1 cellular context compared by ENCODE assay signal in genomic region chr2:37083873-37084792, GRCh38.
TF ChIP-seq lines count a peak whose summit lies in the region.

TSS of gene GPATCH11 (plus strand) at chr2:37084518. CDS start at chr2:37088382, 3,864 bp downstream.
TSS of gene HEATR5B (minus strand) at chr2:37084372. CDS start at chr2:37083414, 958 bp downstream.

TF ChIP-seq in HepG2, 621 proteins besides CTCF, POLR2A, EP300 and RAD21 (continued from another document):
- TF ChIP-seq ETV5 (CRISPR knock-in tag; IDR thresholded peaks at IDR 0.05; ENCODE audit: borderline replicate concordance) (peak; percentile 65; the same call in 1 of the 2 replicates), ZFX (CRISPR knock-in tag; IDR thresholded peaks at IDR 0.05; ENCODE audit: low read depth) (peak; percentile 93), SMYD3 (CRISPR knock-in tag; IDR thresholded peaks at IDR 0.05) (no peak), HMGXB4 (CRISPR knock-in tag; IDR thresholded peaks at IDR 0.05; ENCODE audit: borderline replicate concordance in 1 of 2, low read depth in 1 of 2) (peak; percentile 67 to 77; a peak in 3 of 4 replicates), NFKBIZ (CRISPR knock-in tag; IDR thresholded peaks at IDR 0.05) (0 out of 2 replicates have a peak, but pooled peaks have one; percentile 59), ZNF451 (CRISPR knock-in tag; IDR thresholded peaks at IDR 0.05) (peak; percentile 37), PAX8 (CRISPR knock-in tag; IDR thresholded peaks at IDR 0.05; ENCODE audit: borderline replicate concordance) (peak; percentile 79; the same call in 1 of the 2 replicates), TCF12 (IDR thresholded peaks at IDR 0.05) (no peak), TCF12 (CRISPR knock-in tag; IDR thresholded peaks at IDR 0.05) (0 out of 2 replicates have a peak, but pooled peaks have one; percentile 66), ZNF614 (CRISPR knock-in tag; IDR thresholded peaks at IDR 0.05; ENCODE audit: borderline replicate concordance) (0 out of 2 replicates have a peak, but pooled peaks have one; percentile 71), ZNF558 (CRISPR knock-in tag; IDR thresholded peaks at IDR 0.05; ENCODE audit: borderline replicate concordance) (no peak), THAP9 (CRISPR knock-in tag; IDR thresholded peaks at IDR 0.05; ENCODE audit: borderline replicate concordance) (peak; percentile 79), POLR2AphosphoS5 (IDR thresholded peaks at IDR 0.05; ENCODE audit: low read depth, low read length) (peak; percentile 92), TEAD2 (CRISPR knock-in tag; IDR thresholded peaks at IDR 0.05) (no peak; the same call in 1 of the 2 replicates), ZFP90 (CRISPR knock-in tag; IDR thresholded peaks at IDR 0.05; ENCODE audit: borderline replicate concordance) (peak; percentile 98), E2F1 (CRISPR knock-in tag; IDR thresholded peaks at IDR 0.05) (peak; percentile 85), ZBTB46 (CRISPR knock-in tag; IDR thresholded peaks at IDR 0.05; ENCODE audit: borderline replicate concordance) (no peak), ZSCAN31 (CRISPR knock-in tag; IDR thresholded peaks at IDR 0.05; ENCODE audit: low read depth) (peak; percentile 84), BRF2 (CRISPR knock-in tag; IDR thresholded peaks at IDR 0.05) (peak; percentile 74; the same call in 1 of the 2 replicates), TGIF2 (CRISPR knock-in tag; IDR thresholded peaks at IDR 0.05) (peak; percentile 74), POLR2G (IDR thresholded peaks at IDR 0.05; ENCODE audit: low read depth, low read length) (peak; percentile 79), MIXL1 (CRISPR knock-in tag; IDR thresholded peaks at IDR 0.05) (peak; percentile 47; the same call in 1 of the 2 replicates), ADNP (CRISPR knock-in tag; IDR thresholded peaks at IDR 0.05) (no peak), ZBTB2 (CRISPR knock-in tag; IDR thresholded peaks at IDR 0.05; ENCODE audit: low read depth) (no peak), ZNF326 (CRISPR knock-in tag; IDR thresholded peaks at IDR 0.05; ENCODE audit: borderline replicate concordance) (0 out of 2 replicates have a peak, but pooled peaks have one; percentile 53), SMARCE1 (IDR thresholded peaks at IDR 0.05; ENCODE audit: borderline replicate concordance) (no peak), TBL1XR1 (IDR thresholded peaks at IDR 0.05; ENCODE audit: borderline replicate concordance, low read length, partially characterized antibody) (no peak), FIP1L1 (IDR thresholded peaks at IDR 0.05; ENCODE audit: borderline replicate concordance, insufficient read depth, low read depth, low read length) (0 out of 2 replicates have a peak, but pooled peaks have one; percentile 24), DNMT3B (CRISPR knock-in tag; conservative IDR thresholded peaks at IDR 0.05) (no peak), ZNF30 (CRISPR knock-in tag; IDR thresholded peaks at IDR 0.05) (no peak), ZNF335 (CRISPR knock-in tag; IDR thresholded peaks at IDR 0.05) (peak; percentile 59; the same call in 1 of the 2 replicates), RFXAP (CRISPR knock-in tag; IDR thresholded peaks at IDR 0.05; ENCODE audit: borderline replicate concordance) (peak; percentile 78), ZNF747 (CRISPR knock-in tag; IDR thresholded peaks at IDR 0.05; ENCODE audit: borderline replicate concordance) (peak; percentile 92), SNAI1 (CRISPR knock-in tag; IDR thresholded peaks at IDR 0.05; ENCODE audit: borderline replicate concordance) (peak; percentile 97; the same call in 1 of the 2 replicates), ZNF800 (CRISPR knock-in tag; IDR thresholded peaks at IDR 0.05) (peak; percentile 91), SMAD9 (CRISPR knock-in tag; IDR thresholded peaks at IDR 0.05) (peak; percentile 93; the same call in 1 of the 2 replicates), ZNF775 (CRISPR knock-in tag; IDR thresholded peaks at IDR 0.05; ENCODE audit: borderline replicate concordance) (no peak), ZNF839 (CRISPR knock-in tag; IDR thresholded peaks at IDR 0.05; ENCODE audit: borderline replicate concordance) (0 out of 2 replicates have a peak, but pooled peaks have one; percentile 39), ZNF562 (CRISPR knock-in tag; IDR thresholded peaks at IDR 0.05; ENCODE audit: borderline replicate concordance) (no peak), MAX (IDR thresholded peaks at IDR 0.05) (peak; percentile 89)
